Comparison of ENCODE assay signal across 23 cellular contexts in genomic region chr22:21959274-21960074, GRCh38.
"Had no signal": no experiment of that assay in that cellular context is flagged by ENCODE, and none has a peak within 500 bp of the region (broad histone marks: within the 10 kb centered on the region; RNA-seq: fewer than 3 reads in every experiment).

No MANE protein-coding gene starts in this region.

- H3K27ac ChIP-seq: breast epithelium, dorsolateral prefrontal cortex, heart right ventricle, lower lobe of right lung, stomach, suprapubic skin, transverse colon, uterus, WERI-Rb-1 had no signal

- H3K27me3 ChIP-seq: breast epithelium, dorsolateral prefrontal cortex, heart right ventricle, stomach, suprapubic skin, transverse colon, uterus had no signal

- H3K4me1 ChIP-seq: breast epithelium, lower lobe of right lung, suprapubic skin, uterus had no signal

- H3K9me3 ChIP-seq: breast epithelium, heart right ventricle, lower lobe of right lung, stomach, suprapubic skin, transverse colon, uterus had no signal

- H3K27me3 Mint-ChIP-seq: activated naive CD8-positive, alpha-beta T cell; central memory CD8-positive, alpha-beta T cell; effector memory CD8-positive, alpha-beta T cell; naive thymus-derived CD4-positive, alpha-beta T cell; T-cell had no signal

- FAIRE-seq: astrocyte, colon, keratinocyte, TTC549 had no signal

- H3K4me3 ChIP-seq: breast epithelium, dorsolateral prefrontal cortex, heart right ventricle, lower lobe of right lung, stomach, suprapubic skin, transverse colon, uterus had no signal

- ATAC-seq: effector memory CD8-positive, alpha-beta T cell; heart right ventricle; lower lobe of right lung; naive thymus-derived CD4-positive, alpha-beta T cell had no signal

- H3K27ac Mint-ChIP-seq: activated naive CD8-positive, alpha-beta T cell; T-cell had no signal

- DNase-seq: activated CD4-positive, alpha-beta T cell treated with anti-CD3 and anti-CD28 coated beads for 1 hour; activated gamma-delta T cell treated with Interleukin-2 at 50 U/mL for 16 hours; activated T-cell treated with anti-CD3 and anti-CD28 coated beads, Interleukin-2, amount 50 U/mL, for 1 hour; dorsolateral prefrontal cortex; effector memory CD8-positive, alpha-beta T cell; heart right ventricle; lower lobe of right lung; naive thymus-derived CD4-positive, alpha-beta T cell; stimulated activated CD4-positive, alpha-beta T cell treated with anti-CD3 and anti-CD28 coated beads, Interleukin-4, amount 100 ng/mL, for 4 hours; stomach; T-cell; transverse colon; uterus; WERI-Rb-1 had no signal

- H3K36me3 Mint-ChIP-seq: activated naive CD8-positive, alpha-beta T cell had no signal

- H3K4me3 Mint-ChIP-seq: activated naive CD8-positive, alpha-beta T cell; central memory CD8-positive, alpha-beta T cell; effector memory CD8-positive, alpha-beta T cell; naive thymus-derived CD4-positive, alpha-beta T cell; T-cell had no signal

- H3K9me3 Mint-ChIP-seq: central memory CD8-positive, alpha-beta T cell; effector memory CD8-positive, alpha-beta T cell; naive thymus-derived CD4-positive, alpha-beta T cell; neural crest cell; T-cell had no signal

- H3K36me3 ChIP-seq: uterus had no signal

- H3K4me1 Mint-ChIP-seq: central memory CD8-positive, alpha-beta T cell; naive thymus-derived CD4-positive, alpha-beta T cell; neural crest cell; T-cell had no signal
